Comparison of ENCODE assay signal across 27 cellular contexts in genomic region chr13:30314069-30314468, GRCh38. TPM values are rescaled to one million over a fixed set of nuclear protein-coding genes. Genes with fewer than 3 reads are reported as not detected.
A peak's percentile ranks its signal among the peaks of the same experiment; 100 is the strongest.
DNase-seq lines count a peak whose midpoint lies in the region; ATAC-seq and TF ChIP-seq lines count a peak whose summit lies in the region.
"Had no signal": no experiment of that assay in that cellular context is flagged by ENCODE, and none has a peak within 500 bp of the region (broad histone marks: within the 10 kb centered on the region; RNA-seq: fewer than 3 reads in every experiment).

No MANE protein-coding gene starts in this region.

- H3K9me3 Mint-ChIP-seq in activated B cell treated with CpG ODN at 0.5 μM for 24 hours: no peaks in the 10 kb centered on the region
- H3K9me3 Mint-ChIP-seq: CD4-positive, alpha-beta memory T cell had no signal

- POLR2A ChIA-PET in activated B cell treated with CpG ODN at 0.5 μM for 24 hours (lab: Charles Lee): interaction anchor here (0.5 to 1.9 kb wide), 3 partner anchors 10 to 59 kb away, joined by 3 to 8 read pairs (median 4); no protein-coding TSS in a partner anchor

- H3K27ac ChIP-seq in neural cell (ENCODE audit: low read length): peak overlapping the region; percentile 45
- H3K27ac ChIP-seq: GM23248, Peyer's patch had no signal

- H3K9ac ChIP-seq in neural cell (ENCODE audit: low read length): peak overlapping the region; percentile 17
- H3K9ac ChIP-seq: GM23248, SK-N-SH had no signal

- H3K4me1 Mint-ChIP-seq in activated B cell treated with CpG ODN at 0.5 μM for 24 hours: peaks cover 22% of the 10 kb centered on the region

- no peaks in the 10 kb centered on the region for H3K79me2 ChIP-seq in neural cell (replicated peaks; ENCODE audit: insufficient read depth, low read length)

- no peaks in the 10 kb centered on the region for H3F3A ChIP-seq in neural cell (ENCODE audit: insufficient read depth, low read length, poor library complexity, severe bottlenecking)

- H3K4me3 Mint-ChIP-seq in activated B cell treated with CpG ODN at 0.5 μM for 24 hours: peak overlapping the region; percentile 13
- H3K4me3 Mint-ChIP-seq: CD4-positive, alpha-beta memory T cell; T-helper 17 cell had no signal

- no peak for ATAC-seq in activated B cell treated with CpG ODN at 0.5 μM for 24 hours (ENCODE audit: low read depth)
- ATAC-seq: K562, T-helper 17 cell had no signal

- no peak for TF ChIP-seq RAD21 in neural cell (conservative IDR thresholded peaks at IDR 0.05)

- peak overlapping the region; percentile 6 for H3K27ac Mint-ChIP-seq in activated B cell treated with CpG ODN at 0.5 μM for 24 hours
- H3K27ac Mint-ChIP-seq: CD4-positive, alpha-beta memory T cell; T-helper 17 cell had no signal

- no peak overlapping the region for H2AFZ ChIP-seq in neural cell (ENCODE audit: low read depth, low read length)
- H2AFZ ChIP-seq: GM23248 had no signal

- H3K36me3 Mint-ChIP-seq in activated B cell treated with CpG ODN at 0.5 μM for 24 hours (ENCODE audit: low read depth): no peaks in the 10 kb centered on the region

- no peaks in the 10 kb centered on the region for H3K36me3 ChIP-seq in neural cell (ENCODE audit: insufficient read depth, low read length)
- H3K36me3 ChIP-seq: Peyer's patch had no signal

- TF ChIP-seq CTCF in activated B cell treated with CpG ODN at 0.5 μM for 24 hours (IDR thresholded peaks at IDR 0.05) (no peak), neural cell (IDR thresholded peaks at IDR 0.05; ENCODE audit: poor library complexity, severe bottlenecking) (no peak)

- H3K4me2 ChIP-seq in neural cell (ENCODE audit: low read length): no peak overlapping the region

- intact Hi-C loops in activated B cell treated with CpG ODN at 0.5 μM for 24 hours (cut with micrococcal nuclease): loop anchor here (1.0 kb wide), 1 partner anchor 18 kb away; no protein-coding TSS in a partner anchor

- H3K9me2 ChIP-seq in neural cell (ENCODE audit: insufficient read depth, low read length): no peaks in the 10 kb centered on the region
- H3K9me2 ChIP-seq: SK-N-SH had no signal

- CTCF ChIA-PET in activated B cell treated with CpG ODN at 0.5 μM for 24 hours (lab: Charles Lee): no interaction called here

- H4K20me1 ChIP-seq in neural cell (ENCODE audit: insufficient read depth): no peaks in the 10 kb centered on the region

- TF ChIP-seq EP300 in neural cell (conservative IDR thresholded peaks at IDR 0.05; ENCODE audit: poor library complexity, severe bottlenecking): no peak

- no peaks in the 10 kb centered on the region for H3K9me3 ChIP-seq in neural cell (ENCODE audit: low read length)
- H3K9me3 ChIP-seq: Caco-2, Peyer's patch, SK-N-SH had no signal

- DNase-seq in NOMO-1 treated with DMSO at 0.1 percent for 48 hours (lab: John Stamatoyannopoulos, UW; ENCODE audit: unreplicated experiment): peak; percentile 60
- no peak for DNase-seq in NOMO-1 treated with dmso at 0.1 percent for 144 hours (lab: John Stamatoyannopoulos, UW; ENCODE audit: unreplicated experiment)
- peak; percentile 62 for DNase-seq in MV-4-11 (lab: John Stamatoyannopoulos, UW)
- DNase-seq in activated B cell treated with CpG ODN at 0.5 μM for 24 hours: no peak
- no peak for DNase-seq in HPDE6-E6E7 (ENCODE audit: extremely low spot score)
- DNase-seq in DMS114 treated with DMSO at 0.1 percent for 48 hours (lab: John Stamatoyannopoulos, UW; ENCODE audit: unreplicated experiment): no peak
- no peak for DNase-seq in DMS 273 treated with DMSO at 0.1 percent for 48 hours (lab: John Stamatoyannopoulos, UW)
- DNase-seq: 8988T; C1 segment of cervical spinal cord; Caco-2; CD4-positive, alpha-beta memory T cell; DMS79 treated with DMSO at 0.1 percent for 48 hours; GM23248; H7; NCI-H1092; NCI-H1436; NCI-H187; NCI-H446; NCI-H524 treated with DMSO at 0.1 percent for 48 hours; NCI-H774; OCI-M1; SHP77 treated with DMSO at 0.1 percent for 48 hours; SK-N-SH; T-helper 17 cell had no signal

- no peaks in the 10 kb centered on the region for H3K27me3 ChIP-seq in neural cell (ENCODE audit: insufficient read depth, low read depth, low read length)
- H3K27me3 ChIP-seq: Peyer's patch had no signal

- H3K4me3 ChIP-seq in neural cell (ENCODE audit: low read length): peak overlapping the region; percentile 27
- H3K4me3 ChIP-seq: GM23248, K562, Peyer's patch had no signal

- no peaks in the 10 kb centered on the region for H3K27me3 Mint-ChIP-seq in activated B cell treated with CpG ODN at 0.5 μM for 24 hours
- H3K27me3 Mint-ChIP-seq: CD4-positive, alpha-beta memory T cell; T-helper 17 cell had no signal

TF ChIP-seq in neural cell, 6 proteins besides CTCF, POLR2A, EP300 and RAD21:
- TF ChIP-seq EZH2 (IDR thresholded peaks at IDR 0.05; ENCODE audit: borderline replicate concordance, insufficient read depth, low read length, poor library complexity, severe bottlenecking) (no peak), REST (IDR thresholded peaks at IDR 0.05; ENCODE audit: borderline replicate concordance) (no peak), SMC3 (conservative IDR thresholded peaks at IDR 0.05; ENCODE audit: poor library complexity) (no peak), POLR2AphosphoS5 (IDR thresholded peaks at IDR 0.05) (no peak), TAF1 (IDR thresholded peaks at IDR 0.05; ENCODE audit: low read depth) (no peak), MXI1 (conservative IDR thresholded peaks at IDR 0.05; ENCODE audit: poor library complexity, severe bottlenecking) (no peak)
TF ChIP-seq in neural cell: peak in this region for 0.

RNA-seq across cellular contexts. Expression of gene KATNAL1, which starts 6.7 kb away (rescaled TPM):
- total RNA-seq in activated B cell treated with CpG ODN at 0.5 μM for 24 hours: 11.6 and 13.4 TPM in 2 replicates
- polyA plus RNA-seq in neural cell: 21.9 and 24.9 TPM in 2 replicates
- polyA minus RNA-seq in neural cell: 57.7 and 76.3 TPM in 2 replicates

Comparison
In these comparisons a context has a peak if more than half of its experiments do, and no peak if none do; other contexts are left out.
1. DNase-seq: peak in NOMO-1 treated with DMSO at 0.1 percent for 48 hours (single experiment) and MV-4-11 (single experiment); none in NOMO-1 treated with dmso at 0.1 percent for 144 hours (single experiment), activated B cell treated with CpG ODN at 0.5 μM for 24 hours (single experiment), HPDE6-E6E7 (single experiment), DMS114 treated with DMSO at 0.1 percent for 48 hours (single experiment) and DMS 273 treated with DMSO at 0.1 percent for 48 hours (single experiment).